In genomic region chr5:56088431-56088949, GRCh38 we compare ENCODE assay signal across 25 cellular contexts.
DNase-seq lines count a peak whose midpoint lies in the region; ATAC-seq lines count a peak whose summit lies in the region.
"Had no signal": no experiment of that assay in that cellular context is flagged by ENCODE, and none has a peak within 500 bp of the region (broad histone marks: within the 10 kb centered on the region; RNA-seq: fewer than 3 reads in every experiment).

No MANE protein-coding gene starts in this region.

- peak overlapping the region; percentile 54 for H3K9ac ChIP-seq in adipocyte (ENCODE audit: low read length)
- no peak overlapping the region for H3K9ac ChIP-seq in skeletal muscle satellite cell (ENCODE audit: low read depth, low read length)
- H3K9ac ChIP-seq: neural progenitor cell had no signal

- ATAC-seq in activated CD4-positive, alpha-beta T cell treated with anti-CD3 and anti-CD28 coated beads for 36 hours, result no peak
- ATAC-seq in GM18502 (IDR thresholded peaks at IDR 0.05; ENCODE audit: poor library complexity, unreplicated experiment) (no peak), GM21390 (IDR thresholded peaks at IDR 0.05; ENCODE audit: unreplicated experiment) (no peak)
- ATAC-seq: CD8-positive, alpha-beta T cell had no signal

- peak overlapping the region; percentile 28 for H3K4me2 ChIP-seq in skeletal muscle satellite cell (ENCODE audit: low read length)
- H3K4me2 ChIP-seq: neural progenitor cell had no signal

- no peak for DNase-seq in activated CD4-positive, alpha-beta T cell treated with anti-CD3 and anti-CD28 coated beads for 36 hours
- DNase-seq in activated CD4-positive, alpha-beta T cell treated with anti-CD3 and anti-CD28 coated beads, Interleukin-2, amount 50 U/mL, for 4 hours, result no peak
- no peak for DNase-seq in adipocyte (ENCODE audit: low read depth)
- peak; percentile 56 for DNase-seq in fibroblast of the conjunctiva (ENCODE audit: low read depth)
- no peak for DNase-seq in NCI-H2227 treated with DMSO at 0.1 percent for 48 hours (lab: John Stamatoyannopoulos, UW)
- DNase-seq: activated B cell treated with CpG ODN at 0.5 μM for 24 hours; activated CD4-positive, alpha-beta T cell treated with anti-CD3 and anti-CD28 coated beads, Interleukin-2, amount 50 U/mL, for 1 hour; activated naive CD4-positive, alpha-beta T cell; CD8-positive, alpha-beta T cell; esophagus squamous epithelium; glutamatergic neuron; H9; Kasumi-1; left ventricle myocardium inferior; MV-4-11; NCI-H1436 treated with DMSO at 0.1 percent for 48 hours; NCI-H345; right cardiac atrium; testis had no signal

- H3K9me3 ChIP-seq in adipocyte (ENCODE audit: control insufficient read depth, low read length) (no peaks in the 10 kb centered on the region), skeletal muscle satellite cell (replicated peaks; ENCODE audit: low read length) (no peaks in the 10 kb centered on the region)
- H3K9me3 ChIP-seq: esophagus squamous epithelium, left ventricle myocardium inferior, testis had no signal

- no peaks in the 10 kb centered on the region for H3K36me3 Mint-ChIP-seq in activated CD4-positive, alpha-beta T cell treated with anti-CD3 and anti-CD28 coated beads for 36 hours (ENCODE audit: low read depth)
- H3K36me3 Mint-ChIP-seq: CD8-positive, alpha-beta T cell; neural progenitor cell had no signal

- H3K27me3 ChIP-seq in adipocyte (replicated peaks; ENCODE audit: control insufficient read depth, insufficient read depth, low read length), result no peaks in the 10 kb centered on the region
- no peaks in the 10 kb centered on the region for H3K27me3 ChIP-seq in skeletal muscle satellite cell (ENCODE audit: control insufficient read depth, insufficient read depth, low read length)
- H3K27me3 ChIP-seq: esophagus squamous epithelium, neural progenitor cell, testis had no signal

- H3K27ac Mint-ChIP-seq in activated CD4-positive, alpha-beta T cell treated with anti-CD3 and anti-CD28 coated beads for 36 hours, result peak overlapping the region; percentile 86
- H3K27ac Mint-ChIP-seq: activated B cell treated with CpG ODN at 0.5 μM for 24 hours; activated CD8-positive, alpha-beta memory T cell treated with anti-CD3 and anti-CD28 coated beads, Interleukin-2, amount 10 ng/mL, durations not matched to agents 7 days and 5 days; CD8-positive, alpha-beta T cell; H9; neural progenitor cell had no signal

- H3K4me1 Mint-ChIP-seq in activated CD4-positive, alpha-beta T cell treated with anti-CD3 and anti-CD28 coated beads for 36 hours, result peaks cover 62% of the 10 kb centered on the region
- H3K4me1 Mint-ChIP-seq: activated B cell treated with CpG ODN at 0.5 μM for 24 hours, neural progenitor cell had no signal

- no peak overlapping the region for H3K4me3 Mint-ChIP-seq in activated CD4-positive, alpha-beta T cell treated with anti-CD3 and anti-CD28 coated beads for 36 hours
- H3K4me3 Mint-ChIP-seq: activated B cell treated with CpG ODN at 0.5 μM for 24 hours; activated CD8-positive, alpha-beta memory T cell treated with anti-CD3 and anti-CD28 coated beads, Interleukin-2, amount 10 ng/mL, durations not matched to agents 7 days and 5 days; CD8-positive, alpha-beta T cell; H9; neural progenitor cell; stimulated activated naive CD8-positive, alpha-beta T cell treated with anti-CD3 and anti-CD28 coated beads, Interleukin-15, Interleukin-2, amounts not matched to agents 100 ng/mL and 50 ng/mL, for 24 hours had no signal

- intact Hi-C loops in activated CD4-positive, alpha-beta T cell treated with anti-CD3 and anti-CD28 coated beads for 36 hours (cut with DNase I, micrococcal nuclease), result no loop called here

- no peaks in the 10 kb centered on the region for H3K27me3 Mint-ChIP-seq in activated CD4-positive, alpha-beta T cell treated with anti-CD3 and anti-CD28 coated beads for 36 hours
- H3K27me3 Mint-ChIP-seq: activated CD8-positive, alpha-beta memory T cell treated with anti-CD3 and anti-CD28 coated beads, Interleukin-2, amount 10 ng/mL, durations not matched to agents 7 days and 5 days; stimulated activated naive CD8-positive, alpha-beta T cell treated with anti-CD3 and anti-CD28 coated beads, Interleukin-15, Interleukin-2, amounts not matched to agents 100 ng/mL and 50 ng/mL, for 24 hours had no signal

- CTCF ChIA-PET in activated CD4-positive, alpha-beta T cell treated with anti-CD3 and anti-CD28 coated beads for 36 hours (lab: Charles Lee), result no interaction called here

- H3K4me3 ChIP-seq in adipocyte (ENCODE audit: low read length), result peak overlapping the region; percentile 46
- no peak overlapping the region for H3K4me3 ChIP-seq in skeletal muscle satellite cell (ENCODE audit: low read length)
- H3K4me3 ChIP-seq: esophagus squamous epithelium, left ventricle myocardium inferior, neural progenitor cell, testis had no signal

- H3K36me3 ChIP-seq in adipocyte (ENCODE audit: control insufficient read depth, insufficient read depth, low read length, severe bottlenecking) (no peaks in the 10 kb centered on the region), skeletal muscle satellite cell (ENCODE audit: insufficient read depth, low read length) (no peaks in the 10 kb centered on the region)
- H3K36me3 ChIP-seq: esophagus squamous epithelium, left ventricle myocardium inferior, neural progenitor cell had no signal

- POLR2A ChIA-PET in activated CD4-positive, alpha-beta T cell treated with anti-CD3 and anti-CD28 coated beads for 36 hours (lab: Charles Lee), result no interaction called here

- H3K9me3 Mint-ChIP-seq in activated CD4-positive, alpha-beta T cell treated with anti-CD3 and anti-CD28 coated beads for 36 hours (ENCODE audit: low read depth), result no peaks in the 10 kb centered on the region
- H3K9me3 Mint-ChIP-seq: activated B cell treated with CpG ODN at 0.5 μM for 24 hours; CD8-positive, alpha-beta T cell; stimulated activated naive CD8-positive, alpha-beta T cell treated with anti-CD3 and anti-CD28 coated beads, Interleukin-15, Interleukin-2, amounts not matched to agents 100 ng/mL and 50 ng/mL, for 24 hours had no signal

- H3K4me1 ChIP-seq in adipocyte (ENCODE audit: control insufficient read depth, insufficient read depth, low read length) (peaks cover 31% of the 10 kb centered on the region), skeletal muscle satellite cell (ENCODE audit: control insufficient read depth, insufficient read depth, low read length) (peaks cover 14% of the 10 kb centered on the region)
- H3K4me1 ChIP-seq: neural progenitor cell had no signal
